Comparison of ENCODE assay signal across 8 cellular contexts in the genomic region with DNA sequence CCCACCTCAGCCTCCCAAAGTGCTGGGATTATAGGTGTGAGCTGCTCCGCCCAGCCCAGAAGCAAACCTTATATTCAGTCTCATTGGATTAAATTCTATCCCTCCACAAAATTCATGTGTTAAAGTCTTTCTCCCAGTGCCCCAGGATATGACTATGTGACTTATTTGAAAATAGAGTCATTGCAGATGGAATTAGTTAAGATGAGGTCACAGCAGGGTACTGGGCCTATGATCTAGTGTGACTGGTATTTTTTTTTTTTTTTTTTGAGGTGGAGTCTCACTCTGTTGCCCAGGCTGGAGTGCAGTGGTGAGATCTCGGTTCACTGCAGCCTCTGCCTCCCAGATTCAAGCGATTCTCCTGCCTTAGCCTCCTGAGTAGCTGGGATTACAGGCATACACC. TPM values are rescaled to one million over a fixed set of nuclear protein-coding genes. Genes with fewer than 3 reads are reported as not detected.
DNase-seq lines count a peak whose midpoint lies in the region; ATAC-seq, FAIRE-seq and TF ChIP-seq lines count a peak whose summit lies in the region.
"Not testable (repeated sequence)": the region's sequence is repeated elsewhere in the genome, so short reads cannot be mapped to it uniquely, and the experiment has no call there.

No MANE protein-coding gene starts in this region.

- H3K79me2 ChIP-seq in osteoblast (ENCODE audit: insufficient read depth, low read length): not testable (repeated sequence)

- H3K4me2 ChIP-seq in osteoblast (ENCODE audit: insufficient read depth, low read length): not testable (repeated sequence)

- H2AFZ ChIP-seq in osteoblast (ENCODE audit: low read length): not testable (repeated sequence)

- H3K27ac Mint-ChIP-seq in T-helper 17 cell: peak overlapping the region; percentile 81
- H3K27ac Mint-ChIP-seq in activated T-helper 17 cell treated with anti-CD3 and anti-CD28 coated beads, Interleukin-2, amount 50 U/mL, for 72 hours: peak overlapping the region; percentile 42

- POLR2A ChIA-PET in AG04449 (lab: Yijun Ruan, JAX): interaction anchor here (0.7 kb wide), 1 partner anchor 10 kb away, joined by 3 read pairs; no protein-coding TSS in a partner anchor

- H3K4me1 Mint-ChIP-seq in T-helper 17 cell: peaks cover 42% of the 10 kb centered on the region
- peaks cover 41% of the 10 kb centered on the region for H3K4me1 Mint-ChIP-seq in activated T-helper 17 cell treated with anti-CD3 and anti-CD28 coated beads, Interleukin-2, amount 50 U/mL, for 72 hours

- not testable (repeated sequence) for H4K20me1 ChIP-seq in osteoblast (ENCODE audit: insufficient read depth, low read length)

- H3K4me1 ChIP-seq in osteoblast (ENCODE audit: insufficient read depth, low read length): peaks cover 11% of the 10 kb centered on the region

- H3K4me3 ChIP-seq in AG04449 (ENCODE audit: low read depth, low read length); bronchial epithelial cell (ENCODE audit: low read depth, low read length); fibroblast of pulmonary artery (replicated peaks; ENCODE audit: low read depth, low read length); osteoblast (ENCODE audit: insufficient read depth, low read length): not testable (repeated sequence)

- DNase-seq in AG04449 (ENCODE audit: low read depth, low spot score) (peak; percentile 21), Daoy (ENCODE audit: low read depth) (peak; percentile 30), HTR-8/SVneo (ENCODE audit: insufficient read length, low spot score) (peak; percentile 43), bronchial epithelial cell (ENCODE audit: low read depth) (peak; percentile 78), fibroblast of pulmonary artery (ENCODE audit: low read depth) (peak; percentile 24)
- DNase-seq in T-helper 17 cell; osteoblast (ENCODE audit: insufficient read length, low spot score, missing footprints): not testable (repeated sequence)

- not testable (repeated sequence) for H3K27me3 Mint-ChIP-seq in T-helper 17 cell; activated T-helper 17 cell treated with anti-CD3 and anti-CD28 coated beads, Interleukin-2, amount 50 U/mL, for 72 hours

- TF ChIP-seq CTCF in AG04449 (IDR thresholded peaks at IDR 0.05; ENCODE audit: insufficient read depth, low read length, missing control alignments); bronchial epithelial cell (IDR thresholded peaks at IDR 0.05; ENCODE audit: insufficient read depth, low read length, severe bottlenecking); fibroblast of pulmonary artery (IDR thresholded peaks at IDR 0.05; ENCODE audit: low read length, missing control alignments); osteoblast (IDR thresholded peaks at IDR 0.05; ENCODE audit: extremely low read depth, low read depth, low read length): not testable (repeated sequence)

- H3K9me3 ChIP-seq in T-helper 17 cell (ENCODE audit: control insufficient read depth, low read length, poor library complexity, severe bottlenecking); osteoblast (ENCODE audit: low read depth, low read length): not testable (repeated sequence)

- H3K9me3 Mint-ChIP-seq in activated T-helper 17 cell treated with anti-CD3 and anti-CD28 coated beads, Interleukin-2, amount 50 U/mL, for 72 hours: not testable (repeated sequence)

- not testable (repeated sequence) for H3K27me3 ChIP-seq in bronchial epithelial cell (ENCODE audit: control insufficient read depth, insufficient read depth, low read length); osteoblast (ENCODE audit: insufficient read depth, low read length)

- H3K36me3 Mint-ChIP-seq in T-helper 17 cell (ENCODE audit: low read depth); activated T-helper 17 cell treated with anti-CD3 and anti-CD28 coated beads, Interleukin-2, amount 50 U/mL, for 72 hours (ENCODE audit: low read depth): not testable (repeated sequence)

- not testable (repeated sequence) for ATAC-seq in T-helper 17 cell
- peak; percentile 25 for ATAC-seq in activated T-helper 17 cell treated with anti-CD3 and anti-CD28 coated beads, Interleukin-2, amount 50 U/mL, for 72 hours (replicated peaks)

- not testable (repeated sequence) for FAIRE-seq in HTR-8/SVneo (lab: Jason Lieb, UNC); bronchial epithelial cell (lab: Jason Lieb, UNC)

- not testable (repeated sequence) for H3K36me3 ChIP-seq in bronchial epithelial cell (ENCODE audit: control insufficient read depth, insufficient read depth, low read length); osteoblast (ENCODE audit: insufficient read depth, low read length)

- not testable (repeated sequence) for H3K4me3 Mint-ChIP-seq in T-helper 17 cell
- H3K4me3 Mint-ChIP-seq in activated T-helper 17 cell treated with anti-CD3 and anti-CD28 coated beads, Interleukin-2, amount 50 U/mL, for 72 hours: peak overlapping the region; percentile 55

- CTCF ChIA-PET in AG04449 (lab: Yijun Ruan, JAX): interaction anchor here (1.0 to 5.8 kb wide), 6 partner anchors 11 to 105 kb away, joined by 3 to 45 read pairs (median 6); no protein-coding TSS in a partner anchor

- H3K27ac ChIP-seq in osteoblast (ENCODE audit: low read depth, low read length): peak overlapping the region; percentile 23

RNA-seq across cellular contexts. Expression of gene MEAK7, which starts 13.8 kb away (rescaled TPM):
- total RNA-seq in Daoy (2014; rRNA removed; shearing (Covaris generic)): 3.9 and 7.3 TPM in 2 replicates
- 1 to 10 TPM; 5.7 to 8.9 TPM for total RNA-seq in T-helper 17 cell
- total RNA-seq in activated T-helper 17 cell treated with anti-CD3 and anti-CD28 coated beads, Interleukin-2, amount 50 U/mL, for 72 hours: 10 to 100 TPM; 18.5 to 28.5 TPM
- 36.7 and 47.9 TPM in 2 replicates for total RNA-seq in bronchial epithelial cell
- 24.2 and 27.7 TPM in 2 replicates for total RNA-seq in osteoblast
